ENCODE assay signal across 23 cellular contexts in genomic region chr20:57835053-57835452, GRCh38.
DNase-seq lines count a peak whose midpoint lies in the region; ATAC-seq and TF ChIP-seq lines count a peak whose summit lies in the region.
"Had no signal": no experiment of that assay in that cellular context is flagged by ENCODE, and none has a peak within 500 bp of the region (broad histone marks: within the 10 kb centered on the region; RNA-seq: fewer than 3 reads in every experiment).

No MANE protein-coding gene starts in this region.

- H3K4me1 Mint-ChIP-seq in GM23338 (peaks cover 12% of the 10 kb centered on the region), neural progenitor cell (peaks cover 22% of the 10 kb centered on the region)
- H3K4me1 Mint-ChIP-seq: B cell, T-cell had no signal

- H3K4me2 ChIP-seq in GM23338 (peak overlapping the region; percentile 68), neural progenitor cell (no peak overlapping the region)
- H3K4me2 ChIP-seq: PC-9 had no signal

- in situ Hi-C loops in KBM-7 (cut with MboI; ENCODE audit: low pct_unique_long_range_greater_than_20kb, low sequenced_read_pairs) = no loop called here

- H2AFZ ChIP-seq in GM23338 (no peak overlapping the region), neural progenitor cell (replicated peaks) (no peak overlapping the region)
- H2AFZ ChIP-seq: PC-9 had no signal

- H3K27ac ChIP-seq in GM23338 (ENCODE audit: low read depth) (no peak overlapping the region), neural progenitor cell (no peak overlapping the region)
- H3K27ac ChIP-seq: C4-2B, PC-9, SJSA1 had no signal

- H3K27ac Mint-ChIP-seq in GM23338 (no peak overlapping the region), neural progenitor cell (peak overlapping the region; percentile 22)
- H3K27ac Mint-ChIP-seq: B cell; CD8-positive, alpha-beta T cell; T-cell had no signal

- H3K4me1 ChIP-seq in GM23338 (ENCODE audit: insufficient read depth) (peaks cover 9% of the 10 kb centered on the region), neural progenitor cell (peaks cover 6% of the 10 kb centered on the region)
- H3K4me1 ChIP-seq: Caco-2, SJSA1 had no signal

- TF ChIP-seq CTCF in GM23338 (conservative IDR thresholded peaks at IDR 0.05; ENCODE audit: low read depth in 2 of 2) (no peak), epithelial cell of esophagus (IDR thresholded peaks at IDR 0.05; ENCODE audit: insufficient read depth, low read depth, low read length, missing control alignments) (no peak), neural progenitor cell (IDR thresholded peaks at IDR 0.05) (no peak)

- H4K20me1 ChIP-seq in GM23338 (replicated peaks; ENCODE audit: insufficient read depth) (no peaks in the 10 kb centered on the region), neural progenitor cell (ENCODE audit: low read depth) (no peaks in the 10 kb centered on the region)

- H3F3A ChIP-seq in GM23338 (replicated peaks; ENCODE audit: low read depth) (no peaks in the 10 kb centered on the region), neural progenitor cell (ENCODE audit: low read depth) (no peaks in the 10 kb centered on the region)

- no peaks in the 10 kb centered on the region for H3K36me3 ChIP-seq in GM23338 (ENCODE audit: insufficient read depth)
- no peaks in the 10 kb centered on the region for H3K36me3 ChIP-seq in neural progenitor cell
- H3K36me3 ChIP-seq: SJSA1 had no signal

- H3K9me3 Mint-ChIP-seq in GM23338 (no peaks in the 10 kb centered on the region), neural progenitor cell (no peaks in the 10 kb centered on the region)
- H3K9me3 Mint-ChIP-seq: CD8-positive, alpha-beta T cell; T-cell had no signal

- no peaks in the 10 kb centered on the region for H3K9me2 ChIP-seq in GM23338 (ENCODE audit: insufficient read depth)

- no peaks in the 10 kb centered on the region for H3K9me3 ChIP-seq in neural progenitor cell (ENCODE audit: low read depth)
- H3K9me3 ChIP-seq: Caco-2, SJSA1 had no signal

- no peak overlapping the region for H3K4me3 Mint-ChIP-seq in GM23338
- H3K4me3 Mint-ChIP-seq in neural progenitor cell = peak overlapping the region; percentile 31
- H3K4me3 Mint-ChIP-seq: B cell; CD8-positive, alpha-beta T cell; T-cell had no signal

- H3K4me3 ChIP-seq in GM23338 (no peak overlapping the region), epithelial cell of esophagus (ENCODE audit: low read length) (no peak overlapping the region), neural progenitor cell (no peak overlapping the region)
- H3K4me3 ChIP-seq: PC-9, SJSA1 had no signal

- H3K9ac ChIP-seq in neural progenitor cell = no peak overlapping the region

- no peaks in the 10 kb centered on the region for H3K79me2 ChIP-seq in GM23338 (replicated peaks; ENCODE audit: insufficient read depth)
- H3K79me2 ChIP-seq in neural progenitor cell (ENCODE audit: low read depth) = no peaks in the 10 kb centered on the region

- no peaks in the 10 kb centered on the region for H3K36me3 Mint-ChIP-seq in GM23338 (ENCODE audit: low read depth)
- no peaks in the 10 kb centered on the region for H3K36me3 Mint-ChIP-seq in neural progenitor cell
- H3K36me3 Mint-ChIP-seq: CD8-positive, alpha-beta T cell; T-cell had no signal

- H3K27me3 Mint-ChIP-seq in GM23338 (ENCODE audit: insufficient read depth, low read depth, poor library complexity) = peaks cover 2% of the 10 kb centered on the region
- peaks cover 9% of the 10 kb centered on the region for H3K27me3 Mint-ChIP-seq in neural progenitor cell (ENCODE audit: insufficient read depth, low read depth)

- DNase-seq in GM23338 (ENCODE audit: low spot score) (no peak), M059J (ENCODE audit: low read depth) (peak; percentile 27), epithelial cell of esophagus (ENCODE audit: low read depth) (peak; percentile 13), neural progenitor cell (ENCODE audit: low spot score) (no peak), OCI-M1 (lab: John Stamatoyannopoulos, UW) (no peak), KBM-7 (no peak)
- no peak for DNase-seq in activated effector memory CD4-positive, alpha-beta T cell treated with Interleukin-2 at 50 U/mL for 16 hours
- DNase-seq: Caco-2; GDM1; IMR-90; Karpas-422; NCI-H1436 treated with DMSO at 0.1 percent for 48 hours; NCI-H187 treated with DMSO at 0.1 percent for 48 hours; NCI-H446 treated with DMSO at 0.1 percent for 48 hours; NCI-H526; NK-92 treated with Interleukin-12 subunit alpha and Interleukin-12 subunit beta, amount 100 ng/mL, for 24 hours; T-cell had no signal

- no peak for ATAC-seq in GM23338
- ATAC-seq: CD8-positive, alpha-beta T cell; Right ventricle myocardium inferior; T-cell had no signal

- H3K27me3 ChIP-seq in GM23338 (ENCODE audit: insufficient read depth) (no peaks in the 10 kb centered on the region), neural progenitor cell (no peaks in the 10 kb centered on the region)
- H3K27me3 ChIP-seq: SJSA1 had no signal

TF ChIP-seq in GM23338, 12 proteins besides CTCF, POLR2A, EP300 and RAD21 (continues in another document):
- TF ChIP-seq NANOG (IDR thresholded peaks at IDR 0.05; ENCODE audit: borderline replicate concordance) (no peak), ETS1 (IDR thresholded peaks at IDR 0.05) (no peak), EZH2phosphoT487 (IDR thresholded peaks at IDR 0.05; ENCODE audit: unreplicated experiment) (no peak), CREB1 (CRISPR knock-in tag; IDR thresholded peaks at IDR 0.05; ENCODE audit: low read depth) (no peak), EZH2 (IDR thresholded peaks at IDR 0.05; ENCODE audit: low read depth, unreplicated experiment) (no peak), ZNF462 (CRISPR knock-in tag; IDR thresholded peaks at IDR 0.05) (no peak), ZNF114 (CRISPR knock-in tag; IDR thresholded peaks at IDR 0.05) (no peak), ZNF331 (CRISPR knock-in tag; IDR thresholded peaks at IDR 0.05; ENCODE audit: low read depth) (no peak)

Comparison
In these comparisons a context has a peak if more than half of its experiments do, and no peak if none do; other contexts are left out.
1. DNase-seq: peak in M059J (single experiment) and epithelial cell of esophagus (single experiment); none in GM23338 (single experiment), neural progenitor cell (single experiment), activated effector memory CD4-positive, alpha-beta T cell treated with Interleukin-2 at 50 U/mL for 16 hours (single experiment), OCI-M1 (single experiment) and KBM-7 (single experiment).